In the genomic region with DNA sequence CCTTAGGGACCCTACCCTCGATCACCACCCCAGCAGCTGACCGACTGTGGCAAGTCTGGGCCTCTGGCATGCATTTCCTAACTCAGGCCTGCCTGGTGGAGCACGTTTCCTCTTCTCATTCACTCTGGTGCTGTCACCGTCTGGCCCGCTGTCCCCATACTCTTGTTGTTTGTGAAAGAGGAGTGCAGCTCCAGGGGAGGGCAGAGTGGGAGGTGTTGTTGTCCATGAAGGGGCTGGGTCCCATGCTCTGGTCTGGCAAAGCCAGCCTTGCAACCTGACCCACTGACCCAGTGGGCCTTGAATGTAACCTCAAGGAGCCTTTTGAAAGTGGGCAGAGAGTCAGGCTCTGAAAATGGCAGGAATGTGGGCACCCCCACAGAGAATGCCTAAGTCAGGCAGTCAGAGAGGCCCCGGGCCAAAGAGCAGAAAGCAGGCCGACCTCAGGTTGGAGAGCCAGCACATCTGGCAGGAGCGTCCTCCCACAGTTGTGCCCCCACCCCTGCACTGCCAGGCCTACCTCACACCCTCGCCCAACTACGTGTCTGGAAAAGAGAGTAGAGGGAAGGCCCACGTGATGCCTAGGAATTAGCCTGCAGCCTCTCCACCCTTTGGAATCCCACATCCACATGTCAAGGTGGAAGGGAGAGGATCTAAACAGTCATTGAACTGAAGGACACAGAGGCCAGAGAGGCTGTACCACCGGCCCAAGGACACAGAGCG, we compare ENCODE assay signal across 1 cellular context.
TF ChIP-seq lines count a peak whose summit lies in the region.

No MANE protein-coding gene starts in this region.

TF ChIP-seq in A549, 52 proteins besides CTCF, POLR2A, EP300 and RAD21:
- TF ChIP-seq FOSL2 (IDR thresholded peaks at IDR 0.05) (no peak), FOSL2 (CRISPR knock-in tag; IDR thresholded peaks at IDR 0.05) (0 out of 2 replicates have a peak, but pooled peaks have one; percentile 36), FOXS1 (CRISPR knock-in tag; IDR thresholded peaks at IDR 0.05) (no peak), GATA3 (IDR thresholded peaks at IDR 0.05; ENCODE audit: borderline replicate concordance) (peak; percentile 19; the same call in 1 of the 2 replicates), POLR2AphosphoS2 (conservative IDR thresholded peaks at IDR 0.05; ENCODE audit: low read length) (no peak)
TF ChIP-seq in A549: peak in this region for 2.
